ENCODE assay signal across 8 cellular contexts in genomic region chr22:43186272-43187170, GRCh38. TPM values are rescaled to one million over a fixed set of nuclear protein-coding genes. Genes with fewer than 3 reads are reported as not detected.
DNase-seq lines count a peak whose midpoint lies in the region; ATAC-seq, FAIRE-seq and TF ChIP-seq lines count a peak whose summit lies in the region.

Gene TTLL12 (minus strand): TSS chr22:43187134. CDS start chr22:43187069, 65 bp downstream.

- TF ChIP-seq CTCF in neural progenitor cell (IDR thresholded peaks at IDR 0.05): peak; percentile 4

- H3K36me3 ChIP-seq in neural progenitor cell (no peaks in the 10 kb centered on the region), stomach smooth muscle (ENCODE audit: control insufficient read depth in 2 of 2, insufficient read depth in 2 of 2, low read length in 2 of 2) (peaks cover 0 to 3% of the 10 kb centered on the region in 2 donors)

- H3K9me3 Mint-ChIP-seq in neural progenitor cell: no peaks in the 10 kb centered on the region

- H3K9me3 ChIP-seq in neural progenitor cell (ENCODE audit: low read depth) (no peaks in the 10 kb centered on the region), stomach smooth muscle (ENCODE audit: control insufficient read depth in 2 of 2, low read length in 2 of 2) (no peaks in the 10 kb centered on the region)

- peak within 1 kb of the TSS; percentile 42 for H3K27ac Mint-ChIP-seq in neural progenitor cell

- peak; percentile 17 for DNase-seq in NCI-H2029 (lab: John Stamatoyannopoulos, UW)
- no peak for DNase-seq in NCI-H2029 treated with DMSO at 0.1 percent for 48 hours (lab: John Stamatoyannopoulos, UW)
- peak; percentile 88 for DNase-seq in activated effector memory CD4-positive, alpha-beta T cell treated with anti-CD3 and anti-CD28 coated beads, Interleukin-2, amount 50 U/mL, for 16 hours
- peak; percentile 85 to 91 for DNase-seq in frontal cortex (ENCODE audit: low spot score in 2 of 2)
- DNase-seq in neural progenitor cell (ENCODE audit: low spot score): peak; percentile 92

- H3K79me2 ChIP-seq in neural progenitor cell (ENCODE audit: low read depth): peaks cover 31% of the 10 kb centered on the region

- H3K4me1 Mint-ChIP-seq in neural progenitor cell: peaks cover 30% of the 10 kb centered on the region

- no peak for FAIRE-seq in frontal cortex (lab: Jason Lieb, UNC)

- H2AFZ ChIP-seq in neural progenitor cell (replicated peaks): peak within 1 kb of the TSS; percentile 6

- H4K20me1 ChIP-seq in neural progenitor cell (ENCODE audit: low read depth): peaks cover 35% of the 10 kb centered on the region

- peaks cover 4% of the 10 kb centered on the region for H3K27me3 Mint-ChIP-seq in neural progenitor cell (ENCODE audit: insufficient read depth, low read depth)

- peak; percentile 43 for ATAC-seq in HG02981 (IDR thresholded peaks at IDR 0.05; ENCODE audit: unreplicated experiment)

- H3K27ac ChIP-seq in neural progenitor cell: no peak within 1 kb of the TSS
- peak within 1 kb of the TSS; percentile 86 for H3K27ac ChIP-seq in stomach smooth muscle (ENCODE audit: low read length)

- H3K4me2 ChIP-seq in neural progenitor cell: peak within 1 kb of the TSS; percentile 91

- no peaks in the 10 kb centered on the region for H3K27me3 ChIP-seq in neural progenitor cell
- H3K27me3 ChIP-seq in stomach smooth muscle (ENCODE audit: control insufficient read depth in 1 of 2, insufficient read depth in 2 of 2, low read length in 2 of 2): peaks cover 0 to 2% of the 10 kb centered on the region in 2 donors

- H3K36me3 Mint-ChIP-seq in neural progenitor cell: no peaks in the 10 kb centered on the region

- H3K4me1 ChIP-seq in neural progenitor cell (peaks cover 14% of the 10 kb centered on the region), stomach smooth muscle (ENCODE audit: control insufficient read depth, insufficient read depth, low read length) (peaks cover 12% of the 10 kb centered on the region)

- H3F3A ChIP-seq in neural progenitor cell (ENCODE audit: low read depth): peaks cover 23% of the 10 kb centered on the region

- peak within 1 kb of the TSS; percentile 82 for H3K4me3 Mint-ChIP-seq in neural progenitor cell

- peak within 1 kb of the TSS; percentile 54 for H3K4me3 ChIP-seq in neural progenitor cell
- H3K4me3 ChIP-seq in stomach smooth muscle (ENCODE audit: low read length in 2 of 2): peak within 1 kb of the TSS; percentile 79

- H3K9ac ChIP-seq in neural progenitor cell (peak within 1 kb of the TSS; percentile 68), stomach smooth muscle (ENCODE audit: low read length in 2 of 2) (peak within 1 kb of the TSS; percentile 72 to 73)

TF ChIP-seq in PFSK-1, 5 proteins besides CTCF, POLR2A, EP300 and RAD21:
- peak; percentile 19 for TF ChIP-seq FOXP2 (optimal IDR thresholded peaks at IDR 0.05; ENCODE audit: borderline replicate concordance, extremely low read depth, extremely low read length, insufficient read depth)
- TF ChIP-seq SIN3A (IDR thresholded peaks at IDR 0.05; ENCODE audit: borderline replicate concordance, insufficient read depth, low read length): no peak

RNA-seq across cellular contexts. Expression of gene TTLL12, which starts in this region (rescaled TPM):
- 71.2 TPM for polyA plus RNA-seq in PFSK-1 (2012; ENCODE audit: insufficient read length, low read depth)
- total RNA-seq in frontal cortex (30.6 TPM), neural progenitor cell (ENCODE audit: low replicate concordance) (27.8 and 73.2 TPM in 2 replicates)
